11 cellular contexts compared by ENCODE assay signal in genomic region chr12:42056130-42056529, GRCh38.
DNase-seq lines count a peak whose midpoint lies in the region; ATAC-seq and TF ChIP-seq lines count a peak whose summit lies in the region.
"Had no signal": no experiment of that assay in that cellular context is flagged by ENCODE, and none has a peak within 500 bp of the region (broad histone marks: within the 10 kb centered on the region; RNA-seq: fewer than 3 reads in every experiment).

No MANE protein-coding gene starts in this region.

- 59 to 63% methylated on average over 3 of the region's 3 CpGs for WGBS in upper lobe of left lung, 2 donors

- no TSS peak for BruUV-seq in A673 (replicated peaks; lab: Mats Ljungman, UMichigan)

- TF ChIP-seq CTCF in upper lobe of left lung (IDR thresholded peaks at IDR 0.05) (no peak), natural killer cell (IDR thresholded peaks at IDR 0.05) (no peak), A673 (conservative IDR thresholded peaks at IDR 0.05; ENCODE audit: low read depth, low read length) (no peak), BE2C (IDR thresholded peaks at IDR 0.05; ENCODE audit: low read depth, low read length) (no peak)

- no peak for TF ChIP-seq EP300 in upper lobe of left lung (IDR thresholded peaks at IDR 0.05)

- peak; percentile 99 for DNase-seq in NOMO-1 treated with DMSO at 0.1 percent for 48 hours (lab: John Stamatoyannopoulos, UW; ENCODE audit: unreplicated experiment)
- DNase-seq in upper lobe of left lung = no peak
- no peak for DNase-seq in natural killer cell
- DNase-seq in A673 (ENCODE audit: low spot score) = no peak
- no peak for DNase-seq in BE2C
- no peak for DNase-seq in AG08395 (ENCODE audit: low spot score)
- DNase-seq: activated CD4-positive, alpha-beta T cell treated with anti-CD3 and anti-CD28 coated beads for 4 hours; mammary epithelial cell; stimulated activated CD4-positive, alpha-beta T cell treated with anti-CD3 and anti-CD28 coated beads, Interleukin-15, amount 100 ng/mL, for 24 hours had no signal

- intact Hi-C loops in natural killer cell (cut with micrococcal nuclease) (no loop called here), A673 (cut with micrococcal nuclease; ENCODE audit: unreplicated experiment) (no loop called here)

- POLR2A ChIA-PET in A673 (lab: Charles Lee; ENCODE audit: low non-redundant PET) = no interaction called here

- H3K36me3 Mint-ChIP-seq in natural killer cell = no peaks in the 10 kb centered on the region

- no peak overlapping the region for H3K4me3 ChIP-seq in upper lobe of left lung
- no peak overlapping the region for H3K4me3 ChIP-seq in A673 (ENCODE audit: low read depth, low read length, poor library complexity, severe bottlenecking)
- no peak overlapping the region for H3K4me3 ChIP-seq in BE2C (ENCODE audit: low read depth, low read length)

- H3K9me3 Mint-ChIP-seq in natural killer cell = no peaks in the 10 kb centered on the region

- H3K27ac ChIP-seq in upper lobe of left lung (no peak overlapping the region), A673 (ENCODE audit: low read depth, low read length, poor library complexity, severe bottlenecking) (no peak overlapping the region)

- H3K4me1 ChIP-seq in upper lobe of left lung (no peaks in the 10 kb centered on the region), A673 (ENCODE audit: insufficient read depth, low read length, poor library complexity, severe bottlenecking) (no peaks in the 10 kb centered on the region), BE2C (no peaks in the 10 kb centered on the region)

- CTCF ChIA-PET in A673 (lab: Charles Lee) = no interaction called here

- no peak overlapping the region for H3K4me3 Mint-ChIP-seq in natural killer cell

- no peak for TF ChIP-seq POLR2A in upper lobe of left lung (IDR thresholded peaks at IDR 0.05)

- H3K36me3 ChIP-seq in upper lobe of left lung (no peaks in the 10 kb centered on the region), A673 (ENCODE audit: insufficient read depth, low read length, poor library complexity, severe bottlenecking) (no peaks in the 10 kb centered on the region), BE2C (no peaks in the 10 kb centered on the region)

- H3K27ac Mint-ChIP-seq in natural killer cell = no peak overlapping the region

- H3K27me3 ChIP-seq in upper lobe of left lung = no peaks in the 10 kb centered on the region
- H3K27me3 ChIP-seq in A673 (replicated peaks; ENCODE audit: insufficient read depth, low read depth, low read length, poor library complexity) = no peaks in the 10 kb centered on the region
- peaks cover 5% of the 10 kb centered on the region; the same call in 1 of the 2 replicates for H3K27me3 ChIP-seq in BE2C

- H3K9me3 ChIP-seq in upper lobe of left lung (no peaks in the 10 kb centered on the region), A673 (ENCODE audit: low read depth, low read length, poor library complexity, severe bottlenecking) (no peaks in the 10 kb centered on the region), BE2C (no peaks in the 10 kb centered on the region)

- no peaks in the 10 kb centered on the region for H3K4me1 Mint-ChIP-seq in natural killer cell

- H3K27me3 Mint-ChIP-seq in natural killer cell (ENCODE audit: low read depth in 2 of 2) = peaks cover 8 to 13% of the 10 kb centered on the region in 2 donors

- ATAC-seq in GM19328 (IDR thresholded peaks at IDR 0.05; ENCODE audit: unreplicated experiment) = peak; percentile 89
- peak; percentile 93 for ATAC-seq in HG02885 (IDR thresholded peaks at IDR 0.05; ENCODE audit: poor library complexity, unreplicated experiment)
- ATAC-seq in upper lobe of left lung (ENCODE audit: low FRiP score in 2 of 2) = peak; percentile 11 to 75
- ATAC-seq in natural killer cell = no peak

Comparison
In these comparisons a context has a peak if more than half of its experiments do, and no peak if none do; other contexts are left out.
1. ATAC-seq: peak in GM19328 (single experiment), HG02885 (single experiment) and upper lobe of left lung (2 of 2); none in natural killer cell (0 of 3).